In genomic region chr3:164096352-164096751, GRCh38 we compare ENCODE assay signal across 25 cellular contexts.
DNase-seq lines count a peak whose midpoint lies in the region; ATAC-seq, FAIRE-seq and TF ChIP-seq lines count a peak whose summit lies in the region.
"Had no signal": no experiment of that assay in that cellular context is flagged by ENCODE, and none has a peak within 500 bp of the region (broad histone marks: within the 10 kb centered on the region; RNA-seq: fewer than 3 reads in every experiment).

No MANE protein-coding gene starts in this region.

- H3K79me2 ChIP-seq in HepG2 (ENCODE audit: insufficient read depth, low read length) (no peaks in the 10 kb centered on the region), Loucy (ENCODE audit: insufficient read depth, low read length) (no peaks in the 10 kb centered on the region), H1 (ENCODE audit: control insufficient read depth in 1 of 2, insufficient read depth in 2 of 2, low read length in 2 of 2) (no peaks in the 10 kb centered on the region)

- no peak overlapping the region for H3K18ac ChIP-seq in H1 (ENCODE audit: extremely low read depth, low read length)

- ATAC-seq in HepG2, result no peak
- no peak for ATAC-seq in right lobe of liver
- no peak for ATAC-seq in activated CD4-positive, alpha-beta T cell treated with anti-CD3 and anti-CD28 coated beads for 36 hours
- ATAC-seq: GM12878 had no signal

- TF ChIP-seq CTCF in HepG2 (CRISPR knock-in tag; IDR thresholded peaks at IDR 0.05) (no peak), right lobe of liver (IDR thresholded peaks at IDR 0.05) (no peak), Loucy (conservative IDR thresholded peaks at IDR 0.05; ENCODE audit: low read length) (no peak), H1 (IDR thresholded peaks at IDR 0.05; ENCODE audit: control extremely low read depth in 1 of 3, insufficient read depth in 1 of 3, low read depth in 1 of 3, low read length in 3 of 3) (no peak)

- H3K27me3 ChIP-seq in HepG2 (ENCODE audit: control insufficient read depth in 1 of 2, insufficient read depth in 2 of 2, low read length in 2 of 2) (no peaks in the 10 kb centered on the region), right lobe of liver (no peaks in the 10 kb centered on the region), Loucy (ENCODE audit: insufficient read depth, low read length, poor library complexity, severe bottlenecking) (no peaks in the 10 kb centered on the region), H1 (replicated peaks in 1 of 4; ENCODE audit: control insufficient read depth in 3 of 4, extremely low read depth in 1 of 4, insufficient read depth in 3 of 4, low read length in 3 of 4) (no peaks in the 10 kb centered on the region)
- H3K27me3 ChIP-seq: BE2C, BLaER1 had no signal

- H2BK20ac ChIP-seq in H1 (ENCODE audit: low read length), result no peak overlapping the region

- H3K4me3 Mint-ChIP-seq in activated CD4-positive, alpha-beta T cell treated with anti-CD3 and anti-CD28 coated beads for 36 hours, result no peak overlapping the region
- H3K4me3 Mint-ChIP-seq: CD14-positive monocyte; CD4-positive, alpha-beta memory T cell; CD4-positive, CD25-positive, alpha-beta regulatory T cell; CD8-positive, alpha-beta memory T cell had no signal

- TF ChIP-seq POLR2A in HepG2 (IDR thresholded peaks at IDR 0.05; ENCODE audit: insufficient read depth in 1 of 2, low read depth in 2 of 2, low read length in 2 of 2) (no peak), right lobe of liver (IDR thresholded peaks at IDR 0.05) (no peak), H1 (IDR thresholded peaks at IDR 0.05; ENCODE audit: control extremely low read depth in 1 of 2, low read depth in 2 of 2, low read length in 2 of 2) (no peak)

- no peak for FAIRE-seq in HepG2 (lab: Jason Lieb, UNC)
- no peak for FAIRE-seq in H1 (lab: Jason Lieb, UNC)
- FAIRE-seq: GM12878, GM12892, GM18507 had no signal

- no peaks in the 10 kb centered on the region for H3K36me3 ChIP-seq in HepG2 (replicated peaks in 1 of 2; ENCODE audit: control insufficient read depth in 1 of 2, insufficient read depth in 2 of 2, low read length in 2 of 2)
- no peaks in the 10 kb centered on the region for H3K36me3 ChIP-seq in right lobe of liver
- H3K36me3 ChIP-seq in Loucy (ENCODE audit: insufficient read depth, low read length), result no peaks in the 10 kb centered on the region
- no peaks in the 10 kb centered on the region for H3K36me3 ChIP-seq in H1 (ENCODE audit: control insufficient read depth in 2 of 4, insufficient read depth in 4 of 4, low read length in 3 of 4)
- H3K36me3 ChIP-seq: BE2C, BLaER1 had no signal

- no peak overlapping the region for H3K14ac ChIP-seq in H1 (ENCODE audit: insufficient read length)

- H2BK12ac ChIP-seq in H1 (ENCODE audit: low read depth, low read length), result no peak overlapping the region

- no peaks in the 10 kb centered on the region for H3K79me1 ChIP-seq in H1 (ENCODE audit: low read depth, low read length)

- H3K23ac ChIP-seq in H1 (ENCODE audit: insufficient read length), result no peak overlapping the region

- no peak overlapping the region for H3K56ac ChIP-seq in H1 (replicated peaks; ENCODE audit: insufficient read length, low read depth, low read length)

- H3K27ac ChIP-seq in HepG2 (ENCODE audit: extremely low read length, insufficient read depth, low read length) (no peak overlapping the region), right lobe of liver (no peak overlapping the region), H1 (ENCODE audit: low read depth, low read length) (no peak overlapping the region)
- H3K27ac ChIP-seq: 22Rv1, BLaER1 had no signal

- in situ Hi-C loops in HepG2 (cut with HindIII; ENCODE audit: extremely low pct_ligation_motif_present, low pct_unique_long_range_greater_than_20kb), result no loop called here

- CTCF ChIA-PET in HepG2 (lab: Yijun Ruan, JAX; ENCODE audit: low intra/inter-chr PET ratio, low total read pairs), result no interaction called here
- CTCF ChIA-PET in H1 (lab: Charles Lee; ENCODE audit: partially characterized antibody), result no interaction called here
- CTCF ChIA-PET in activated CD4-positive, alpha-beta T cell treated with anti-CD3 and anti-CD28 coated beads for 36 hours (lab: Charles Lee), result no interaction called here

- H3K9me3 Mint-ChIP-seq in activated CD4-positive, alpha-beta T cell treated with anti-CD3 and anti-CD28 coated beads for 36 hours (ENCODE audit: low read depth), result peaks cover 13% of the 10 kb centered on the region

- no peaks in the 10 kb centered on the region for H3K9me3 ChIP-seq in HepG2 (ENCODE audit: low read length)
- H3K9me3 ChIP-seq in right lobe of liver, result no peaks in the 10 kb centered on the region
- no peaks in the 10 kb centered on the region for H3K9me3 ChIP-seq in Loucy (ENCODE audit: insufficient read depth, low read depth, low read length)
- no peaks in the 10 kb centered on the region for H3K9me3 ChIP-seq in H1 (ENCODE audit: insufficient read depth in 2 of 2, low read depth in 1 of 2, low read length in 1 of 2)
- H3K9me3 ChIP-seq: BE2C, BLaER1 had no signal

- DNase-seq in HepG2 (ENCODE audit: low spot score) (no peak), right lobe of liver (no peak), H1 (ENCODE audit: low read depth in 1 of 2, low spot score in 2 of 2) (no peak)
- no peak for DNase-seq in activated CD4-positive, alpha-beta T cell treated with anti-CD3 and anti-CD28 coated beads for 36 hours
- DNase-seq in activated CD4-positive, CD25-positive, alpha-beta regulatory T cell (lab: John Stamatoyannopoulos, UW), result no peak
- DNase-seq: ACHN; BE2C; C1 segment of cervical spinal cord; CD4-positive, alpha-beta memory T cell; CD4-positive, CD25-positive, alpha-beta regulatory T cell; CD8-positive, alpha-beta memory T cell; COR-L47; DMS 273 treated with DMSO at 0.1 percent for 48 hours; DMS153; DMS79; DND-41; EL; GDM1 had no signal

- no peak overlapping the region for H4K8ac ChIP-seq in H1 (ENCODE audit: extremely low read depth, insufficient read depth, low read length)

- H4K91ac ChIP-seq in H1 (replicated peaks; ENCODE audit: insufficient read length, low read length), result no peak overlapping the region

- no peaks in the 10 kb centered on the region for H3K4me1 Mint-ChIP-seq in activated CD4-positive, alpha-beta T cell treated with anti-CD3 and anti-CD28 coated beads for 36 hours
- H3K4me1 Mint-ChIP-seq: CD14-positive monocyte; CD4-positive, CD25-positive, alpha-beta regulatory T cell; CD8-positive, alpha-beta memory T cell had no signal

- H3K27ac Mint-ChIP-seq in activated CD4-positive, alpha-beta T cell treated with anti-CD3 and anti-CD28 coated beads for 36 hours, result no peak overlapping the region
- H3K27ac Mint-ChIP-seq: CD14-positive monocyte; CD4-positive, alpha-beta memory T cell; CD4-positive, CD25-positive, alpha-beta regulatory T cell; CD8-positive, alpha-beta memory T cell had no signal

- BruUV-seq in HepG2 (replicated peaks; lab: Mats Ljungman, UMichigan), result no TSS peak

- H3K4me3 ChIP-seq in HepG2 (replicated peaks in 1 of 3; ENCODE audit: insufficient read depth in 1 of 3, low read depth in 2 of 3, low read length in 3 of 3) (no peak overlapping the region), right lobe of liver (no peak overlapping the region), Loucy (ENCODE audit: low read length, poor library complexity, severe bottlenecking) (no peak overlapping the region), H1 (ENCODE audit: extremely low read depth in 1 of 4, insufficient read depth in 2 of 4, low read depth in 3 of 4, low read length in 4 of 4) (no peak overlapping the region)
- H3K4me3 ChIP-seq: BLaER1, GM12878 had no signal

- H3K36me3 Mint-ChIP-seq in activated CD4-positive, alpha-beta T cell treated with anti-CD3 and anti-CD28 coated beads for 36 hours (ENCODE audit: low read depth), result no peaks in the 10 kb centered on the region
- H3K36me3 Mint-ChIP-seq: CD14-positive monocyte; CD4-positive, alpha-beta memory T cell; CD4-positive, CD25-positive, alpha-beta regulatory T cell; CD8-positive, alpha-beta memory T cell had no signal

- no peak overlapping the region for H2BK5ac ChIP-seq in H1 (ENCODE audit: low read depth, low read length)

- H3K9ac ChIP-seq in HepG2 (ENCODE audit: insufficient read depth, low read depth, low read length), result no peak overlapping the region
- no peak overlapping the region for H3K9ac ChIP-seq in Loucy (ENCODE audit: low read depth, low read length, poor library complexity, severe bottlenecking)
- no peak overlapping the region for H3K9ac ChIP-seq in H1 (replicated peaks in 1 of 4; ENCODE audit: extremely low read depth in 1 of 4, low read depth in 3 of 4, low read length in 3 of 4)
- H3K9ac ChIP-seq: BLaER1 had no signal

- no peak overlapping the region for H3K4ac ChIP-seq in H1 (replicated peaks; ENCODE audit: insufficient read length, low read depth, low read length)

- no peak for TF ChIP-seq RAD21 in HepG2 (CRISPR knock-in tag; IDR thresholded peaks at IDR 0.05)
- TF ChIP-seq RAD21 in H1 (IDR thresholded peaks at IDR 0.05 in 1 of 2, conservative IDR thresholded peaks at IDR 0.05 in 1 of 2; ENCODE audit: low read depth in 2 of 2, low read length in 2 of 2), result no peak

- no peak for TF ChIP-seq EP300 in HepG2 (IDR thresholded peaks at IDR 0.05; ENCODE audit: low read depth in 2 of 2, low read length in 2 of 2)
- TF ChIP-seq EP300 in HepG2 (CRISPR knock-in tag; IDR thresholded peaks at IDR 0.05; ENCODE audit: borderline replicate concordance), result no peak
- TF ChIP-seq EP300 in H1 (IDR thresholded peaks at IDR 0.05; ENCODE audit: borderline replicate concordance in 1 of 2, low read depth in 2 of 2, low read length in 2 of 2), result no peak

- H4K20me1 ChIP-seq in HepG2 (ENCODE audit: insufficient read depth, low read length) (no peaks in the 10 kb centered on the region), Loucy (ENCODE audit: insufficient read depth, low read length, poor library complexity, severe bottlenecking) (no peaks in the 10 kb centered on the region), H1 (replicated peaks in 1 of 2; ENCODE audit: control insufficient read depth in 1 of 2, insufficient read depth in 2 of 2, low read length in 2 of 2) (no peaks in the 10 kb centered on the region)
- H4K20me1 ChIP-seq: BLaER1 had no signal

- no peaks in the 10 kb centered on the region for H3F3A ChIP-seq in Loucy (ENCODE audit: low read depth)

- H3K23me2 ChIP-seq in H1 (ENCODE audit: low read depth, low read length), result no peaks in the 10 kb centered on the region

- H3K4me1 ChIP-seq in HepG2 (ENCODE audit: insufficient read depth, low read length), result no peaks in the 10 kb centered on the region
- no peaks in the 10 kb centered on the region for H3K4me1 ChIP-seq in right lobe of liver
- peaks cover 6% of the 10 kb centered on the region for H3K4me1 ChIP-seq in Loucy (ENCODE audit: insufficient read depth, low read length, poor library complexity, severe bottlenecking)
- no peaks in the 10 kb centered on the region for H3K4me1 ChIP-seq in H1 (replicated peaks in 1 of 4; ENCODE audit: control insufficient read depth in 3 of 4, insufficient read depth in 4 of 4, low read length in 3 of 4)
- H3K4me1 ChIP-seq: BE2C, BLaER1 had no signal

- no peaks in the 10 kb centered on the region for H3K27me3 Mint-ChIP-seq in activated CD4-positive, alpha-beta T cell treated with anti-CD3 and anti-CD28 coated beads for 36 hours
- H3K27me3 Mint-ChIP-seq: CD4-positive, alpha-beta memory T cell; CD4-positive, CD25-positive, alpha-beta regulatory T cell had no signal

- POLR2A ChIA-PET in HepG2 (lab: Yijun Ruan, JAX), result no interaction called here
- POLR2A ChIA-PET in H1 (lab: Charles Lee; ENCODE audit: partially characterized antibody), result no interaction called here
- POLR2A ChIA-PET in activated CD4-positive, alpha-beta T cell treated with anti-CD3 and anti-CD28 coated beads for 36 hours (lab: Charles Lee), result no interaction called here

- H2AK5ac ChIP-seq in H1 (ENCODE audit: low read depth, low read length), result no peak overlapping the region

- intact Hi-C loops in HepG2 (cut with micrococcal nuclease; ENCODE audit: unreplicated experiment) (no loop called here), right lobe of liver (cut with DNase I) (no loop called here)
- intact Hi-C loops in activated CD4-positive, alpha-beta T cell treated with anti-CD3 and anti-CD28 coated beads for 36 hours (cut with DNase I, micrococcal nuclease), result no loop called here

- no peak overlapping the region for H4K5ac ChIP-seq in H1 (ENCODE audit: insufficient read length, low read depth, low read length)

- no peak overlapping the region for H3K4me2 ChIP-seq in HepG2 (ENCODE audit: low read depth, low read length)
- H3K4me2 ChIP-seq in Loucy (ENCODE audit: low read depth, low read length, poor library complexity, severe bottlenecking), result peak overlapping the region; percentile 19
- H3K4me2 ChIP-seq in H1 (ENCODE audit: insufficient read depth in 1 of 2, low read depth in 2 of 2, low read length in 2 of 2), result no peak overlapping the region
- H3K4me2 ChIP-seq: BLaER1 had no signal

- H3K9me2 ChIP-seq in Loucy (replicated peaks; ENCODE audit: low read depth, low read length), result no peaks in the 10 kb centered on the region

- H2AFZ ChIP-seq in HepG2 (ENCODE audit: low read length) (no peak overlapping the region), Loucy (ENCODE audit: low read length) (no peak overlapping the region), H1 (ENCODE audit: low read length) (no peak overlapping the region)

- H2BK120ac ChIP-seq in H1 (replicated peaks; ENCODE audit: low read depth, low read length), result no peak overlapping the region

- no peak overlapping the region for H2BK15ac ChIP-seq in H1 (ENCODE audit: low read length)

Comparison
In these comparisons a context has a peak if more than half of its experiments do, and no peak if none do; other contexts are left out.
1. Of the 41 proteins assayed by ChIP-seq in both HepG2 and H1: peak only in HepG2: none; only in H1: none; in both: MAFK; in neither: 40.